1 cellular context compared by ENCODE assay signal in the genomic region with DNA sequence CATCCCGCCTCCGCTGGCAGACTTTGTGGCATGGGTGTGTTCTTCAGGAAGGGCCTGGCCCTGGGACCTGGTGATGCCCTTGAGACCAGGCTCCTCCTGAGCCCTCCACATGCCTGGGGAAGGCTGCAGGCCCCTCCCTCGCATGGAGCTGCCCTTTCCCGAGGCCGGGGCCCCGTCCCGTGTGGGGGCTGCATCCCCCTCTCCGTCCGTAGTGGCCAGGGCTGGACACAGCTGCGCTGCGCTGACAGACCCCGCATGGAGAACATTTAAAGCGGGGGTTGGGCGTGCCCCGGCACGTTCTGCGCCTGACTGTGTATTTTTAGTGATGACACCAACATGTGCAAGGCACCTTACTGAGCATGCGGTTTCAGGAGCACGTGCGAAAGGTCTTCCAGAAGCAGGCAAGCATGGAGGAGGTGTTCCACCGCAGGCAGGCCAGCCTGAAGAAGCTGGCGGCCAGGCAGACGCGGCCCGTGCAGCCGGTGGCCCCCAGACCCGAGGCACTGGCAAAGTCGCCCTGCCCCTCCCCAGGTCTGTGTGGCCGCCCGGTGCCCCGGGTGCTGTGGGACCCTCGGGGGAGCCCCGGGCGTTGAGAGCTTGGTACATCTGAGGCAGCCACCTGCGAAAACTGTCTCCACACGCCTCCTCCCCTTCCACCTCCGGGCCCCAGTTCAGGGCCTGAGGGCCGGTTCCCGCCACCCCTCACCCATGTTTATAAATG.
TF ChIP-seq lines count a peak whose summit lies in the region.

No MANE protein-coding gene starts in this region.

TF ChIP-seq in H1, 55 proteins besides CTCF, POLR2A, EP300 and RAD21:
- TF ChIP-seq CBX8 (IDR thresholded peaks at IDR 0.05; ENCODE audit: borderline replicate concordance, low read depth, low read length) = no peak
- TF ChIP-seq CREB1 (IDR thresholded peaks at IDR 0.05) = no peak
- no peak for TF ChIP-seq EGR1 (IDR thresholded peaks at IDR 0.05; ENCODE audit: borderline replicate concordance, low read depth, low read length)
- no peak for TF ChIP-seq KDM1A (IDR thresholded peaks at IDR 0.05; ENCODE audit: borderline replicate concordance, low read length)
- TF ChIP-seq EZH2 (IDR thresholded peaks at IDR 0.05; ENCODE audit: low read depth, low read length, severe bottlenecking) = no peak
- TF ChIP-seq BCL11A (IDR thresholded peaks at IDR 0.05; ENCODE audit: low read depth in 2 of 2, low read length in 2 of 2) = no peak
- no peak for TF ChIP-seq POU5F1 (IDR thresholded peaks at IDR 0.05; ENCODE audit: low read depth, low read length)
- no peak for TF ChIP-seq NANOG (IDR thresholded peaks at IDR 0.05; ENCODE audit: insufficient read depth, low read depth, low read length, poor library complexity, severe bottlenecking)
- TF ChIP-seq SAP30 (IDR thresholded peaks at IDR 0.05; ENCODE audit: insufficient read depth, insufficient replicate concordance, low read length) = no peak
- TF ChIP-seq, protein P1, sequence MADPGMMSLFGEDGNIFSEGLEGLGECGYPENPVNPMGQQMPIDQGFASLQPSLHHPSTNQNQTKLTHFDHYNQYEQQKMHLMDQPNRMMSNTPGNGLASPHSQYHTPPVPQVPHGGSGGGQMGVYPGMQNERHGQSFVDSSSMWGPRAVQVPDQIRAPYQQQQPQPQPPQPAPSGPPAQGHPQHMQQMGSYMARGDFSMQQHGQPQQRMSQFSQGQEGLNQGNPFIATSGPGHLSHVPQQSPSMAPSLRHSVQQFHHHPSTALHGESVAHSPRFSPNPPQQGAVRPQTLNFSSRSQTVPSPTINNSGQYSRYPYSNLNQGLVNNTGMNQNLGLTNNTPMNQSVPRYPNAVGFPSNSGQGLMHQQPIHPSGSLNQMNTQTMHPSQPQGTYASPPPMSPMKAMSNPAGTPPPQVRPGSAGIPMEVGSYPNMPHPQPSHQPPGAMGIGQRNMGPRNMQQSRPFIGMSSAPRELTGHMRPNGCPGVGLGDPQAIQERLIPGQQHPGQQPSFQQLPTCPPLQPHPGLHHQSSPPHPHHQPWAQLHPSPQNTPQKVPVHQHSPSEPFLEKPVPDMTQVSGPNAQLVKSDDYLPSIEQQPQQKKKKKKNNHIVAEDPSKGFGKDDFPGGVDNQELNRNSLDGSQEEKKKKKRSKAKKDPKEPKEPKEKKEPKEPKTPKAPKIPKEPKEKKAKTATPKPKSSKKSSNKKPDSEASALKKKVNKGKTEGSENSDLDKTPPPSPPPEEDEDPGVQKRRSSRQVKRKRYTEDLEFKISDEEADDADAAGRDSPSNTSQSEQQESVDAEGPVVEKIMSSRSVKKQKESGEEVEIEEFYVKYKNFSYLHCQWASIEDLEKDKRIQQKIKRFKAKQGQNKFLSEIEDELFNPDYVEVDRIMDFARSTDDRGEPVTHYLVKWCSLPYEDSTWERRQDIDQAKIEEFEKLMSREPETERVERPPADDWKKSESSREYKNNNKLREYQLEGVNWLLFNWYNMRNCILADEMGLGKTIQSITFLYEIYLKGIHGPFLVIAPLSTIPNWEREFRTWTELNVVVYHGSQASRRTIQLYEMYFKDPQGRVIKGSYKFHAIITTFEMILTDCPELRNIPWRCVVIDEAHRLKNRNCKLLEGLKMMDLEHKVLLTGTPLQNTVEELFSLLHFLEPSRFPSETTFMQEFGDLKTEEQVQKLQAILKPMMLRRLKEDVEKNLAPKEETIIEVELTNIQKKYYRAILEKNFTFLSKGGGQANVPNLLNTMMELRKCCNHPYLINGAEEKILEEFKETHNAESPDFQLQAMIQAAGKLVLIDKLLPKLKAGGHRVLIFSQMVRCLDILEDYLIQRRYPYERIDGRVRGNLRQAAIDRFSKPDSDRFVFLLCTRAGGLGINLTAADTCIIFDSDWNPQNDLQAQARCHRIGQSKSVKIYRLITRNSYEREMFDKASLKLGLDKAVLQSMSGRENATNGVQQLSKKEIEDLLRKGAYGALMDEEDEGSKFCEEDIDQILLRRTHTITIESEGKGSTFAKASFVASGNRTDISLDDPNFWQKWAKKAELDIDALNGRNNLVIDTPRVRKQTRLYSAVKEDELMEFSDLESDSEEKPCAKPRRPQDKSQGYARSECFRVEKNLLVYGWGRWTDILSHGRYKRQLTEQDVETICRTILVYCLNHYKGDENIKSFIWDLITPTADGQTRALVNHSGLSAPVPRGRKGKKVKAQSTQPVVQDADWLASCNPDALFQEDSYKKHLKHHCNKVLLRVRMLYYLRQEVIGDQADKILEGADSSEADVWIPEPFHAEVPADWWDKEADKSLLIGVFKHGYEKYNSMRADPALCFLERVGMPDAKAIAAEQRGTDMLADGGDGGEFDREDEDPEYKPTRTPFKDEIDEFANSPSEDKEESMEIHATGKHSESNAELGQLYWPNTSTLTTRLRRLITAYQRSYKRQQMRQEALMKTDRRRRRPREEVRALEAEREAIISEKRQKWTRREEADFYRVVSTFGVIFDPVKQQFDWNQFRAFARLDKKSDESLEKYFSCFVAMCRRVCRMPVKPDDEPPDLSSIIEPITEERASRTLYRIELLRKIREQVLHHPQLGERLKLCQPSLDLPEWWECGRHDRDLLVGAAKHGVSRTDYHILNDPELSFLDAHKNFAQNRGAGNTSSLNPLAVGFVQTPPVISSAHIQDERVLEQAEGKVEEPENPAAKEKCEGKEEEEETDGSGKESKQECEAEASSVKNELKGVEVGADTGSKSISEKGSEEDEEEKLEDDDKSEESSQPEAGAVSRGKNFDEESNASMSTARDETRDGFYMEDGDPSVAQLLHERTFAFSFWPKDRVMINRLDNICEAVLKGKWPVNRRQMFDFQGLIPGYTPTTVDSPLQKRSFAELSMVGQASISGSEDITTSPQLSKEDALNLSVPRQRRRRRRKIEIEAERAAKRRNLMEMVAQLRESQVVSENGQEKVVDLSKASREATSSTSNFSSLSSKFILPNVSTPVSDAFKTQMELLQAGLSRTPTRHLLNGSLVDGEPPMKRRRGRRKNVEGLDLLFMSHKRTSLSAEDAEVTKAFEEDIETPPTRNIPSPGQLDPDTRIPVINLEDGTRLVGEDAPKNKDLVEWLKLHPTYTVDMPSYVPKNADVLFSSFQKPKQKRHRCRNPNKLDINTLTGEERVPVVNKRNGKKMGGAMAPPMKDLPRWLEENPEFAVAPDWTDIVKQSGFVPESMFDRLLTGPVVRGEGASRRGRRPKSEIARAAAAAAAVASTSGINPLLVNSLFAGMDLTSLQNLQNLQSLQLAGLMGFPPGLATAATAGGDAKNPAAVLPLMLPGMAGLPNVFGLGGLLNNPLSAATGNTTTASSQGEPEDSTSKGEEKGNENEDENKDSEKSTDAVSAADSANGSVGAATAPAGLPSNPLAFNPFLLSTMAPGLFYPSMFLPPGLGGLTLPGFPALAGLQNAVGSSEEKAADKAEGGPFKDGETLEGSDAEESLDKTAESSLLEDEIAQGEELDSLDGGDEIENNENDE (IDR thresholded peaks at IDR 0.05; ENCODE audit: insufficient replicate concordance, low read length) = no peak
- no peak for TF ChIP-seq TAF7 (optimal IDR thresholded peaks at IDR 0.05; ENCODE audit: borderline replicate concordance, low read depth, low read length)
- TF ChIP-seq KDM5A (IDR thresholded peaks at IDR 0.05; ENCODE audit: low read length) = no peak
- no peak for TF ChIP-seq CEBPB (IDR thresholded peaks at IDR 0.05; ENCODE audit: low read depth, low read length)
- TF ChIP-seq TCF12 (IDR thresholded peaks at IDR 0.05; ENCODE audit: low read depth, low read length) = no peak
- no peak for TF ChIP-seq GABPA (IDR thresholded peaks at IDR 0.05; ENCODE audit: borderline replicate concordance, insufficient read depth, low read length)
- TF ChIP-seq YY1 (IDR thresholded peaks at IDR 0.05; ENCODE audit: low read depth, low read length) = no peak
- TF ChIP-seq SUZ12 (IDR thresholded peaks at IDR 0.05; ENCODE audit: low read length) = no peak
- no peak for TF ChIP-seq RXRA (IDR thresholded peaks at IDR 0.05; ENCODE audit: insufficient read depth, low read depth, low read length)
TF ChIP-seq in H1: peak in this region for 0.
